ENCODE assay signal across 15 cellular contexts in genomic region chr15:99426431-99427105, GRCh38.
A peak's percentile ranks its signal among the peaks of the same experiment; 100 is the strongest.
DNase-seq lines count a peak whose midpoint lies in the region; ATAC-seq and TF ChIP-seq lines count a peak whose summit lies in the region.
"Had no signal": no experiment of that assay in that cellular context is flagged by ENCODE, and none has a peak within 500 bp of the region (broad histone marks: within the 10 kb centered on the region; RNA-seq: fewer than 3 reads in every experiment).

No MANE protein-coding gene starts in this region.

- H3K4me1 ChIP-seq in naive thymus-derived CD4-positive, alpha-beta T cell (ENCODE audit: control insufficient read depth in 2 of 2, insufficient read depth in 2 of 2, low read length in 2 of 2): peaks cover 0 to 49% of the 10 kb centered on the region in 2 donors

- CTCF ChIA-PET in activated naive CD4-positive, alpha-beta T cell treated with anti-CD3 and anti-CD28 coated beads for 36 hours (lab: Charles Lee): no interaction called here
- CTCF ChIA-PET in naive thymus-derived CD4-positive, alpha-beta T cell (lab: Charles Lee): interaction anchor here (0.8 to 1.9 kb wide), 2 partner anchors 17 to 23 kb away, joined by 4 to 5 read pairs; no protein-coding TSS in a partner anchor

- no peaks in the 10 kb centered on the region for H3K27me3 Mint-ChIP-seq in activated naive CD4-positive, alpha-beta T cell treated with anti-CD3 and anti-CD28 coated beads for 36 hours (ENCODE audit: low read depth)
- no peaks in the 10 kb centered on the region for H3K27me3 Mint-ChIP-seq in chondrocyte (ENCODE audit: low read depth)
- H3K27me3 Mint-ChIP-seq in naive thymus-derived CD4-positive, alpha-beta T cell: no peaks in the 10 kb centered on the region
- no peaks in the 10 kb centered on the region for H3K27me3 Mint-ChIP-seq in type B pancreatic cell

- no peak overlapping the region for H3K27ac ChIP-seq in naive thymus-derived CD4-positive, alpha-beta T cell (ENCODE audit: low read depth, low read length)

- TF ChIP-seq CTCF in chondrocyte (IDR thresholded peaks at IDR 0.05) (no peak), type B pancreatic cell (conservative IDR thresholded peaks at IDR 0.05) (no peak)

- no peaks in the 10 kb centered on the region for H3K9me3 Mint-ChIP-seq in activated naive CD4-positive, alpha-beta T cell treated with anti-CD3 and anti-CD28 coated beads for 36 hours
- H3K9me3 Mint-ChIP-seq in chondrocyte (ENCODE audit: low read depth) (no peaks in the 10 kb centered on the region), type B pancreatic cell (peaks cover 4% of the 10 kb centered on the region)
- peaks cover 0 to 5% (median 0%) of the 10 kb centered on the region in 11 donors for H3K9me3 Mint-ChIP-seq in naive thymus-derived CD4-positive, alpha-beta T cell

- no peaks in the 10 kb centered on the region for H3K36me3 Mint-ChIP-seq in activated naive CD4-positive, alpha-beta T cell treated with anti-CD3 and anti-CD28 coated beads for 36 hours (ENCODE audit: low read depth)
- H3K36me3 Mint-ChIP-seq in chondrocyte (ENCODE audit: low read depth) (no peaks in the 10 kb centered on the region), type B pancreatic cell (no peaks in the 10 kb centered on the region)
- peaks cover 0 to 8% (median 0%) of the 10 kb centered on the region in 5 donors for H3K36me3 Mint-ChIP-seq in naive thymus-derived CD4-positive, alpha-beta T cell

- no peaks in the 10 kb centered on the region for H3K9me3 ChIP-seq in naive thymus-derived CD4-positive, alpha-beta T cell (ENCODE audit: control insufficient read depth in 2 of 3, low read length in 3 of 3)

- POLR2A ChIA-PET in naive thymus-derived CD4-positive, alpha-beta T cell (lab: Charles Lee): interaction anchor here (0.7 to 3.5 kb wide), 4 partner anchors 10 to 19 kb away, joined by 3 to 27 read pairs (median 4); no protein-coding TSS in a partner anchor

- H3K27me3 ChIP-seq in naive thymus-derived CD4-positive, alpha-beta T cell (ENCODE audit: control insufficient read depth in 2 of 2, insufficient read depth in 2 of 2, low read length in 2 of 2): no peaks in the 10 kb centered on the region
- H3K27me3 ChIP-seq: cardiac muscle cell had no signal

- H3K36me3 ChIP-seq in naive thymus-derived CD4-positive, alpha-beta T cell (ENCODE audit: control insufficient read depth in 2 of 3, insufficient read depth in 3 of 3, low read length in 3 of 3): no peaks in the 10 kb centered on the region
- H3K36me3 ChIP-seq: cardiac muscle cell had no signal

- H3K27ac Mint-ChIP-seq in activated naive CD4-positive, alpha-beta T cell treated with anti-CD3 and anti-CD28 coated beads for 36 hours: no peak overlapping the region
- H3K27ac Mint-ChIP-seq in chondrocyte (ENCODE audit: unreplicated experiment) (peak overlapping the region; percentile 89), type B pancreatic cell (peak overlapping the region; percentile 50)
- peak overlapping the region; percentile 44 to 97 (median 90) for H3K27ac Mint-ChIP-seq in naive thymus-derived CD4-positive, alpha-beta T cell

- no peak overlapping the region for H3K4me3 ChIP-seq in naive thymus-derived CD4-positive, alpha-beta T cell (ENCODE audit: low read length)
- H3K4me3 ChIP-seq: cardiac muscle cell had no signal

- H3K4me1 Mint-ChIP-seq in activated naive CD4-positive, alpha-beta T cell treated with anti-CD3 and anti-CD28 coated beads for 36 hours (ENCODE audit: low read depth): peaks cover 45% of the 10 kb centered on the region
- peaks cover 40% of the 10 kb centered on the region for H3K4me1 Mint-ChIP-seq in chondrocyte (ENCODE audit: low read depth)
- peaks cover 13 to 73% (median 65%) of the 10 kb centered on the region in 7 donors for H3K4me1 Mint-ChIP-seq in naive thymus-derived CD4-positive, alpha-beta T cell
- peaks cover 18% of the 10 kb centered on the region for H3K4me1 Mint-ChIP-seq in type B pancreatic cell (ENCODE audit: unreplicated experiment)

- no peak overlapping the region for H3K4me3 Mint-ChIP-seq in activated naive CD4-positive, alpha-beta T cell treated with anti-CD3 and anti-CD28 coated beads for 36 hours
- H3K4me3 Mint-ChIP-seq in chondrocyte (ENCODE audit: unreplicated experiment) (no peak overlapping the region), type B pancreatic cell (no peak overlapping the region)
- H3K4me3 Mint-ChIP-seq in naive thymus-derived CD4-positive, alpha-beta T cell: peak overlapping the region in 5 of 10 donors; percentile 10 to 91 (median 47)

- ATAC-seq in naive thymus-derived CD4-positive, alpha-beta T cell: no peak
- no peak for ATAC-seq in GM18907 (IDR thresholded peaks at IDR 0.05; ENCODE audit: unreplicated experiment)

- peak; percentile 7 for DNase-seq in activated naive CD4-positive, alpha-beta T cell treated with anti-CD3 and anti-CD28 coated beads, Interleukin-2, amount 50 U/mL, for 16 hours
- no peak for DNase-seq in activated naive CD4-positive, alpha-beta T cell treated with anti-CD3 and anti-CD28 coated beads for 36 hours
- DNase-seq in chondrocyte (ENCODE audit: low spot score) (peak; percentile 72), type B pancreatic cell (ENCODE audit: extremely low spot score, unreplicated experiment) (no peak), NCI-H1417 treated with DMSO at 0.1 percent for 48 hours (lab: John Stamatoyannopoulos, UW) (no peak)
- DNase-seq in naive thymus-derived CD4-positive, alpha-beta T cell: no peak
- no peak for DNase-seq in stimulated activated CD4-positive, alpha-beta T cell treated with anti-CD3 and anti-CD28 coated beads, Interleukin-15, amount 100 ng/mL, for 24 hours
- DNase-seq: AML-193, DMS79 treated with DMSO at 0.1 percent for 48 hours, KG1, NCI-H1694, NCI-H526 treated with DMSO at 0.1 percent for 48 hours, nucleus accumbens had no signal

- intact Hi-C loops in activated naive CD4-positive, alpha-beta T cell treated with anti-CD3 and anti-CD28 coated beads for 36 hours (cut with micrococcal nuclease): loop anchor here (5.0 to 10.0 kb wide), 3 partner anchors 141 to 418 kb away; partner anchors contain the start of gene MEF2A
- intact Hi-C loops in naive thymus-derived CD4-positive, alpha-beta T cell (cut with micrococcal nuclease): loop anchor here in 1 of 2 donors (5.0 kb wide), 1 partner anchor 141 kb away; the partner anchor contains the start of gene MEF2A

Comparison
In these comparisons a context has a peak if more than half of its experiments do, and no peak if none do; other contexts are left out.
1. DNase-seq: peak in activated naive CD4-positive, alpha-beta T cell treated with anti-CD3 and anti-CD28 coated beads, Interleukin-2, amount 50 U/mL, for 16 hours (single experiment) and chondrocyte (single experiment); none in activated naive CD4-positive, alpha-beta T cell treated with anti-CD3 and anti-CD28 coated beads for 36 hours (single experiment), naive thymus-derived CD4-positive, alpha-beta T cell (0 of 9), type B pancreatic cell (single experiment), NCI-H1417 treated with DMSO at 0.1 percent for 48 hours (single experiment) and stimulated activated CD4-positive, alpha-beta T cell treated with anti-CD3 and anti-CD28 coated beads, Interleukin-15, amount 100 ng/mL, for 24 hours (single experiment).